ENCODE assay signal across 22 cellular contexts in the genomic region with DNA sequence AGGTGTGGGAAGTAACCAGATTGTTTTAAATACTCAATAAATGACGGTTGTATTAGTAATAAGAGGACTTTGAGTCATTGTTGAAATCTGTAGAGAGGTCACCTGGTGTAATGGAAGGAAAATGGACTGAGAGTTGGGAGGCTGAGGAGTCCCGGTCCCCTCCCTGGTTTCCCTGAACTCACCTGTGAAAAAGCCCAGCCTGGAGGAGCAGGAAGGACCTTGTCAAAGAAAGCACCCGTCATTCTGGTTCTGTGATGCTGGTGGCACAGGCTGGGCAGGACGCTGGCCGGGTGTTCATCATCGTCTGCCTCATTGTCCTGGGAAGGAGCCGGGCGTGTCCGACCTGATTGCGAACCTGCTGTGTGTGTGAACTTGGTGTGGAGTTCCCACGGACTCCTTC.
A peak's percentile ranks its signal among the peaks of the same experiment; 100 is the strongest.
DNase-seq lines count a peak whose midpoint lies in the region; ATAC-seq and TF ChIP-seq lines count a peak whose summit lies in the region.
"Had no signal": no experiment of that assay in that cellular context is flagged by ENCODE, and none has a peak within 500 bp of the region (broad histone marks: within the 10 kb centered on the region; RNA-seq: fewer than 3 reads in every experiment).

No MANE protein-coding gene starts in this region.

- no peak overlapping the region for H3K4me3 Mint-ChIP-seq in Caco-2 (ENCODE audit: unreplicated experiment)
- H3K4me3 Mint-ChIP-seq: CD4-positive, alpha-beta T cell had no signal

- no peak for TF ChIP-seq POLR2A in IMR-90 (IDR thresholded peaks at IDR 0.05; ENCODE audit: low read depth, low read length)

- CTCF ChIA-PET in Caco-2 (lab: Charles Lee) (no interaction called here), IMR-90 (lab: Yijun Ruan, JAX) (no interaction called here), GM10248 (lab: Yijun Ruan, JAX) (no interaction called here)

- H2BK15ac ChIP-seq in IMR-90 (ENCODE audit: low read depth, low read length) (no peak overlapping the region), neuronal stem cell (ENCODE audit: low read length) (no peak overlapping the region)

- no peak for TF ChIP-seq CTCF in Caco-2 (IDR thresholded peaks at IDR 0.05; ENCODE audit: insufficient read depth in 1 of 2, low read depth in 1 of 2, low read length in 1 of 2, severe bottlenecking in 1 of 2, unreplicated experiment in 1 of 2)
- TF ChIP-seq CTCF in IMR-90 (conservative IDR thresholded peaks at IDR 0.05; ENCODE audit: low read depth, low read length) = no peak
- no peak for TF ChIP-seq CTCF in GM10248 (IDR thresholded peaks at IDR 0.05; ENCODE audit: control extremely low read depth, extremely low read depth, low read depth, missing control alignments)

- H4K20me1 ChIP-seq in IMR-90 (ENCODE audit: insufficient read depth, low read length) = no peaks in the 10 kb centered on the region
- H4K20me1 ChIP-seq: BLaER1 had no signal

- H3K4me1 Mint-ChIP-seq in Caco-2 (ENCODE audit: low read depth, unreplicated experiment) = peaks cover 12% of the 10 kb centered on the region

- WGBS in IMR-90 (ENCODE audit: extremely low coverage in 2 of 2, insufficient read length in 1 of 2), 2 experiments = 86% methylated on average over 8 of the region's 11 CpGs; no CpG with 5 or more reads in 1 of the 2 experiments
- WGBS in neuronal stem cell (ENCODE audit: extremely low coverage in 2 of 2, insufficient read length in 2 of 2, insufficient replicate concordance in 1 of 2), 2 donors = no CpG with 5 or more reads among the region's 11 CpGs

- H3K9ac ChIP-seq in IMR-90 (ENCODE audit: low read depth, low read length) (no peak overlapping the region), neuronal stem cell (ENCODE audit: low read depth, low read length, poor library complexity) (no peak overlapping the region)
- H3K9ac ChIP-seq: BLaER1 had no signal

- H3K9me3 Mint-ChIP-seq in Caco-2 (ENCODE audit: unreplicated experiment) = no peaks in the 10 kb centered on the region
- H3K9me3 Mint-ChIP-seq: CD4-positive, alpha-beta T cell had no signal

- POLR2A ChIA-PET in Caco-2 (lab: Charles Lee) (no interaction called here), IMR-90 (lab: Charles Lee; ENCODE audit: unreplicated experiment) (no interaction called here), GM10248 (lab: Yijun Ruan, JAX) (no interaction called here)

- H2BK5ac ChIP-seq in IMR-90 (ENCODE audit: low read depth, low read length, poor library complexity, severe bottlenecking) = no peak overlapping the region
- H2BK5ac ChIP-seq in neuronal stem cell (ENCODE audit: low read length) = no peak overlapping the region

- H3K4me2 ChIP-seq in IMR-90 (ENCODE audit: low read depth, low read length) = no peak overlapping the region
- no peak overlapping the region for H3K4me2 ChIP-seq in neuronal stem cell (ENCODE audit: insufficient read depth, low read length, poor library complexity, severe bottlenecking)
- H3K4me2 ChIP-seq: BLaER1 had no signal

- H3K4ac ChIP-seq in IMR-90 (ENCODE audit: low read depth, low read length) (no peak overlapping the region), neuronal stem cell (ENCODE audit: low read length) (no peak overlapping the region)

- H2AFZ ChIP-seq in IMR-90 (replicated peaks; ENCODE audit: low read length, poor library complexity) (peak overlapping the region; percentile 14), neuronal stem cell (ENCODE audit: low read length) (no peak overlapping the region)

- H4K5ac ChIP-seq in IMR-90 (ENCODE audit: low read depth, low read length) = no peak overlapping the region

- H3K9me1 ChIP-seq in IMR-90 (ENCODE audit: insufficient read depth, low read length) = no peaks in the 10 kb centered on the region

- H3K36me3 ChIP-seq in Caco-2 (ENCODE audit: control insufficient read depth, insufficient read depth, low read length) = no peaks in the 10 kb centered on the region
- no peaks in the 10 kb centered on the region for H3K36me3 ChIP-seq in IMR-90 (ENCODE audit: control insufficient read depth, insufficient read depth, low read length)
- no peaks in the 10 kb centered on the region for H3K36me3 ChIP-seq in neuronal stem cell (replicated peaks in 1 of 2; ENCODE audit: control insufficient read depth in 2 of 2, insufficient read depth in 2 of 2, low read length in 2 of 2)
- H3K36me3 ChIP-seq: BLaER1 had no signal

- H3K27me3 Mint-ChIP-seq in Caco-2 (ENCODE audit: insufficient read depth, unreplicated experiment) = no peaks in the 10 kb centered on the region
- H3K27me3 Mint-ChIP-seq: CD4-positive, alpha-beta T cell had no signal

- H3K27ac Mint-ChIP-seq in Caco-2 (ENCODE audit: unreplicated experiment) = peak overlapping the region; percentile 45
- H3K27ac Mint-ChIP-seq: CD4-positive, alpha-beta T cell had no signal

- intact Hi-C loops in Caco-2 (cut with micrococcal nuclease; ENCODE audit: unreplicated experiment) (no loop called here), IMR-90 (cut with micrococcal nuclease) (no loop called here)

- H3K4me3 ChIP-seq in Caco-2 (ENCODE audit: low read depth, low read length) (no peak overlapping the region), IMR-90 (ENCODE audit: insufficient read depth, low read depth, low read length) (no peak overlapping the region), neuronal stem cell (ENCODE audit: low read length in 2 of 2) (no peak overlapping the region)
- H3K4me3 ChIP-seq: BLaER1, SK-N-MC had no signal

- H2AK5ac ChIP-seq in IMR-90 (ENCODE audit: low read depth, low read length) = no peak overlapping the region
- H2AK5ac ChIP-seq in neuronal stem cell (ENCODE audit: low read depth, low read length) = no peak overlapping the region

- H3K27me3 ChIP-seq in Caco-2 (replicated peaks; ENCODE audit: control insufficient read depth, insufficient read depth, low read length) (no peaks in the 10 kb centered on the region), IMR-90 (ENCODE audit: control insufficient read depth, insufficient read depth, low read length) (peaks cover 34% of the 10 kb centered on the region), neuronal stem cell (ENCODE audit: control insufficient read depth in 3 of 3, insufficient read depth in 3 of 3, low read depth in 1 of 3, low read length in 3 of 3) (no peaks in the 10 kb centered on the region)
- H3K27me3 ChIP-seq: BLaER1 had no signal

- H3K9me3 ChIP-seq in Caco-2 (no peaks in the 10 kb centered on the region), IMR-90 (ENCODE audit: control insufficient read depth, insufficient read depth, low read length) (0 out of 2 replicates have a peak, but pooled peaks cover 2% of the 10 kb centered on the region), neuronal stem cell (replicated peaks in 1 of 2; ENCODE audit: control insufficient read depth in 2 of 2, insufficient read depth in 1 of 2, low read depth in 1 of 2, low read length in 2 of 2) (peaks cover 0 to 1% of the 10 kb centered on the region in 2 donors)
- H3K9me3 ChIP-seq: BLaER1 had no signal

- dilution Hi-C loops in IMR-90 (cut with HindIII; ENCODE audit: low sequenced_read_pairs, unreplicated experiment) = no loop called here

- no TSS peak for BruUV-seq in Caco-2 (replicated peaks; lab: Mats Ljungman, UMichigan)
- no TSS peak for BruUV-seq in IMR-90 (replicated peaks; lab: Mats Ljungman, UMichigan)

- H3K4me1 ChIP-seq in Caco-2 (no peaks in the 10 kb centered on the region), IMR-90 (ENCODE audit: control insufficient read depth, insufficient read depth, low read length) (peaks cover 2% of the 10 kb centered on the region; the same call in 1 of the 2 replicates), neuronal stem cell (ENCODE audit: control insufficient read depth in 2 of 2, insufficient read depth in 1 of 2, low read depth in 1 of 2, low read length in 2 of 2) (peaks cover 0 to 4% of the 10 kb centered on the region in 2 donors)

- no peak overlapping the region for H2BK20ac ChIP-seq in IMR-90 (ENCODE audit: low read depth, low read length)

- no peak overlapping the region for H3K14ac ChIP-seq in IMR-90 (replicated peaks; ENCODE audit: low read depth, low read length)
- no peak overlapping the region for H3K14ac ChIP-seq in neuronal stem cell (ENCODE audit: low read length)

- H2BK120ac ChIP-seq in IMR-90 (ENCODE audit: low read depth, low read length) = no peak overlapping the region
- no peak overlapping the region for H2BK120ac ChIP-seq in neuronal stem cell (ENCODE audit: low read depth, low read length)

- H3K18ac ChIP-seq in IMR-90 (ENCODE audit: low read depth, low read length) = no peak overlapping the region
- peak overlapping the region; percentile 4 for H3K18ac ChIP-seq in neuronal stem cell (ENCODE audit: low read length)

- H4K8ac ChIP-seq in IMR-90 (ENCODE audit: low read depth in 2 of 2, low read length in 2 of 2) (no peak overlapping the region), neuronal stem cell (ENCODE audit: low read depth, low read length) (no peak overlapping the region)

- H2BK12ac ChIP-seq in neuronal stem cell (ENCODE audit: low read length) = no peak overlapping the region

- H4K91ac ChIP-seq in IMR-90 (ENCODE audit: insufficient read depth, low read depth, low read length) (no peak overlapping the region), neuronal stem cell (ENCODE audit: low read depth, low read length, poor library complexity) (no peak overlapping the region)

- H3K56ac ChIP-seq in IMR-90 (ENCODE audit: extremely low read depth, insufficient read depth, low read length) = no peak overlapping the region

- no peak for TF ChIP-seq RAD21 in IMR-90 (IDR thresholded peaks at IDR 0.05; ENCODE audit: low read length)

- H3K79me1 ChIP-seq in IMR-90 (ENCODE audit: low read depth in 1 of 2, low read length in 2 of 2) = no peaks in the 10 kb centered on the region
- no peaks in the 10 kb centered on the region for H3K79me1 ChIP-seq in neuronal stem cell (ENCODE audit: low read depth, low read length)

- H3K23ac ChIP-seq in IMR-90 (ENCODE audit: low read depth, low read length) = no peak overlapping the region
- H3K23ac ChIP-seq in neuronal stem cell (ENCODE audit: low read depth, low read length, poor library complexity) = no peak overlapping the region

- DNase-seq in Caco-2 = no peak
- DNase-seq in IMR-90 = no peak
- peak; percentile 74 for DNase-seq in epithelial cell of prostate (ENCODE audit: low read depth, low spot score)
- DNase-seq in neuronal stem cell (ENCODE audit: low spot score) = no peak
- DNase-seq in NCI-H2227 treated with DMSO at 0.1 percent for 48 hours (lab: John Stamatoyannopoulos, UW) = no peak
- no peak for DNase-seq in GM10248 (ENCODE audit: extremely low spot score)
- DNase-seq: ACHN; CD4-positive, alpha-beta T cell; COR-L47; DMS153; KG1; NCI-H1105; NCI-H146; NCI-H2029 treated with DMSO at 0.1 percent for 48 hours; NCI-H524 treated with DMSO at 0.1 percent for 48 hours; NCI-H82; Right ventricle myocardium superior; SW 1271 had no signal

- ATAC-seq in IMR-90 (ENCODE audit: low read depth) = no peak
- no peak for ATAC-seq in GM18907 (IDR thresholded peaks at IDR 0.05; ENCODE audit: unreplicated experiment)

- no peak overlapping the region for H2AK9ac ChIP-seq in IMR-90 (replicated peaks; ENCODE audit: low read depth, low read length, poor library complexity)

- no peak overlapping the region for H3K27ac ChIP-seq in IMR-90 (ENCODE audit: insufficient read depth, low read length)
- peak overlapping the region; percentile 79 for H3K27ac ChIP-seq in epithelial cell of prostate
- H3K27ac ChIP-seq in neuronal stem cell (replicated peaks; ENCODE audit: low read length) = no peak overlapping the region
- H3K27ac ChIP-seq: BLaER1, HL-60, SK-N-MC had no signal

- no peaks in the 10 kb centered on the region for H3K36me3 Mint-ChIP-seq in Caco-2 (ENCODE audit: insufficient read depth, unreplicated experiment)

- in situ Hi-C loops in IMR-90 (cut with MboI; ENCODE audit: low sequenced_read_pairs) = no loop called here
